ENCODE assay signal across 16 cellular contexts in genomic region chr6:125432968-125433367, GRCh38.
DNase-seq lines count a peak whose midpoint lies in the region; ATAC-seq and TF ChIP-seq lines count a peak whose summit lies in the region.
"Had no signal": no experiment of that assay in that cellular context is flagged by ENCODE, and none has a peak within 500 bp of the region (broad histone marks: within the 10 kb centered on the region; RNA-seq: fewer than 3 reads in every experiment).

No MANE protein-coding gene starts in this region.

- no peaks in the 10 kb centered on the region for H4K20me1 ChIP-seq in Loucy (ENCODE audit: insufficient read depth, low read length, poor library complexity, severe bottlenecking)

- H3K27me3 ChIP-seq in Loucy (ENCODE audit: insufficient read depth, low read length, poor library complexity, severe bottlenecking) (no peaks in the 10 kb centered on the region), endodermal cell (ENCODE audit: control insufficient read depth, insufficient read depth, low read length, poor library complexity, severe bottlenecking) (no peaks in the 10 kb centered on the region), breast epithelium (no peaks in the 10 kb centered on the region), brain microvascular endothelial cell (replicated peaks) (no peaks in the 10 kb centered on the region)
- H3K27me3 ChIP-seq: right atrium auricular region had no signal

- H3K36me3 Mint-ChIP-seq in endodermal cell (ENCODE audit: low read depth) = no peaks in the 10 kb centered on the region
- no peaks in the 10 kb centered on the region for H3K36me3 Mint-ChIP-seq in activated CD4-positive, alpha-beta T cell treated with anti-CD3 and anti-CD28 coated beads, Interleukin-2, amount 10 ng/mL, durations not matched to agents 7 days and 5 days (ENCODE audit: low read depth)
- H3K36me3 Mint-ChIP-seq: stimulated activated effector memory CD8-positive, alpha-beta T cell treated with anti-CD3 and anti-CD28 coated beads, Interleukin-12 subunit alpha, Interleukin-12 subunit beta, amount 100 ng/mL, for 72 hours; type B pancreatic cell had no signal

- H2AFZ ChIP-seq in Loucy (ENCODE audit: low read length) = peak overlapping the region; percentile 51; the same call in 1 of the 2 replicates

- H3K9ac ChIP-seq in Loucy (ENCODE audit: low read depth, low read length, poor library complexity, severe bottlenecking) = no peak overlapping the region
- no peak overlapping the region for H3K9ac ChIP-seq in endodermal cell (ENCODE audit: extremely low read depth, low read length, poor library complexity, severe bottlenecking)

- CTCF ChIA-PET in activated CD4-positive, alpha-beta T cell treated with anti-CD3 and anti-CD28 coated beads, Interleukin-2, amount 10 ng/mL, durations not matched to agents 7 days and 5 days (lab: Charles Lee) = no interaction called here

- H3K27me3 Mint-ChIP-seq in endodermal cell (ENCODE audit: insufficient read depth) = no peaks in the 10 kb centered on the region
- H3K27me3 Mint-ChIP-seq in activated CD4-positive, alpha-beta T cell treated with anti-CD3 and anti-CD28 coated beads, Interleukin-2, amount 10 ng/mL, durations not matched to agents 7 days and 5 days = peaks cover 6% of the 10 kb centered on the region
- H3K27me3 Mint-ChIP-seq: type B pancreatic cell had no signal

- intact Hi-C loops in breast epithelium (cut with DNase I; ENCODE audit: low total_unique reads) = no loop called here

- H3K9me3 ChIP-seq in Loucy (ENCODE audit: insufficient read depth, low read depth, low read length) (no peaks in the 10 kb centered on the region), endodermal cell (ENCODE audit: control insufficient read depth, low read length) (no peaks in the 10 kb centered on the region), breast epithelium (no peaks in the 10 kb centered on the region)
- H3K9me3 ChIP-seq: lower lobe of right lung, right atrium auricular region had no signal

- no peaks in the 10 kb centered on the region for H3K9me3 Mint-ChIP-seq in endodermal cell
- no peaks in the 10 kb centered on the region for H3K9me3 Mint-ChIP-seq in activated CD4-positive, alpha-beta T cell treated with anti-CD3 and anti-CD28 coated beads, Interleukin-2, amount 10 ng/mL, durations not matched to agents 7 days and 5 days

- TF ChIP-seq CTCF in Loucy (conservative IDR thresholded peaks at IDR 0.05; ENCODE audit: low read length) = no peak
- no peak for TF ChIP-seq CTCF in endodermal cell (conservative IDR thresholded peaks at IDR 0.05)
- no peak for TF ChIP-seq CTCF in breast epithelium (IDR thresholded peaks at IDR 0.05)
- no peak for TF ChIP-seq CTCF in brain microvascular endothelial cell (IDR thresholded peaks at IDR 0.05; ENCODE audit: low read depth, low read length, missing control alignments)

- in situ Hi-C loops in brain microvascular endothelial cell (cut with HindIII; ENCODE audit: low pct_ligation_motif_present, low sequenced_read_pairs) = no loop called here

- H3F3A ChIP-seq in Loucy (ENCODE audit: low read depth) = peaks cover 7% of the 10 kb centered on the region; the same call in 1 of the 2 replicates

- peaks cover 38% of the 10 kb centered on the region for H3K4me1 ChIP-seq in Loucy (ENCODE audit: insufficient read depth, low read length, poor library complexity, severe bottlenecking)
- H3K4me1 ChIP-seq in endodermal cell (ENCODE audit: control insufficient read depth, insufficient read depth, low read length) = peaks cover 3% of the 10 kb centered on the region
- no peaks in the 10 kb centered on the region for H3K4me1 ChIP-seq in breast epithelium
- H3K4me1 ChIP-seq: lower lobe of right lung, right atrium auricular region had no signal

- POLR2A ChIA-PET in activated CD4-positive, alpha-beta T cell treated with anti-CD3 and anti-CD28 coated beads, Interleukin-2, amount 10 ng/mL, durations not matched to agents 7 days and 5 days (lab: Charles Lee) = no interaction called here

- peak; percentile 58 for ATAC-seq in GM18502 (IDR thresholded peaks at IDR 0.05; ENCODE audit: poor library complexity, unreplicated experiment)
- ATAC-seq in GM21526 (IDR thresholded peaks at IDR 0.05; ENCODE audit: low FRiP score, unreplicated experiment) = peak; percentile 71
- ATAC-seq: lower lobe of right lung; stimulated activated effector memory CD8-positive, alpha-beta T cell treated with anti-CD3 and anti-CD28 coated beads, Interleukin-12 subunit alpha, Interleukin-12 subunit beta, amount 100 ng/mL, for 72 hours had no signal

- H3K27ac ChIP-seq in endodermal cell (ENCODE audit: low read depth, low read length) (no peak overlapping the region), breast epithelium (no peak overlapping the region), brain microvascular endothelial cell (no peak overlapping the region)
- H3K27ac ChIP-seq: lower lobe of right lung, right atrium auricular region had no signal

- 82 to 93% methylated on average over 2 to 3 of the region's 5 CpGs for WGBS in endodermal cell (ENCODE audit: insufficient coverage in 1 of 2, insufficient read length in 1 of 2), 2 experiments

- TF ChIP-seq POLR2A in breast epithelium (IDR thresholded peaks at IDR 0.05) = no peak

- no peaks in the 10 kb centered on the region for H3K79me2 ChIP-seq in Loucy (ENCODE audit: insufficient read depth, low read length)

- H3K36me3 ChIP-seq in Loucy (ENCODE audit: insufficient read depth, low read length) (no peaks in the 10 kb centered on the region), endodermal cell (ENCODE audit: control insufficient read depth, insufficient read depth, low read length) (no peaks in the 10 kb centered on the region), breast epithelium (no peaks in the 10 kb centered on the region), brain microvascular endothelial cell (replicated peaks) (no peaks in the 10 kb centered on the region)
- H3K36me3 ChIP-seq: lower lobe of right lung, right atrium auricular region had no signal

- no peak overlapping the region for H3K27ac Mint-ChIP-seq in endodermal cell
- H3K27ac Mint-ChIP-seq in activated CD4-positive, alpha-beta T cell treated with anti-CD3 and anti-CD28 coated beads, Interleukin-2, amount 10 ng/mL, durations not matched to agents 7 days and 5 days = no peak overlapping the region
- H3K27ac Mint-ChIP-seq: stimulated activated effector memory CD8-positive, alpha-beta T cell treated with anti-CD3 and anti-CD28 coated beads, Interleukin-12 subunit alpha, Interleukin-12 subunit beta, amount 100 ng/mL, for 72 hours; type B pancreatic cell had no signal

- DNase-seq in endodermal cell (no peak), breast epithelium (ENCODE audit: low spot score in 2 of 2) (no peak), brain microvascular endothelial cell (no peak), NCI-H1436 treated with DMSO at 0.1 percent for 48 hours (lab: John Stamatoyannopoulos, UW) (no peak)
- DNase-seq in activated CD4-positive, alpha-beta T cell treated with anti-CD3 and anti-CD28 coated beads, Interleukin-2, amount 10 ng/mL, durations not matched to agents 7 days and 5 days = no peak
- DNase-seq: activated CD4-positive, alpha-beta T cell treated with anti-CD3 and anti-CD28 coated beads, Interleukin-2, amount 50 U/mL, for 1 hour; activated gamma-delta T cell treated with Interleukin-2 at 50 U/mL for 16 hours; Karpas-422; lower lobe of right lung; NCI-H1417 treated with DMSO at 0.1 percent for 48 hours had no signal

- peaks cover 28% of the 10 kb centered on the region for H3K4me1 Mint-ChIP-seq in endodermal cell
- H3K4me1 Mint-ChIP-seq in activated CD4-positive, alpha-beta T cell treated with anti-CD3 and anti-CD28 coated beads, Interleukin-2, amount 10 ng/mL, durations not matched to agents 7 days and 5 days = no peaks in the 10 kb centered on the region
- H3K4me1 Mint-ChIP-seq: stimulated activated effector memory CD8-positive, alpha-beta T cell treated with anti-CD3 and anti-CD28 coated beads, Interleukin-12 subunit alpha, Interleukin-12 subunit beta, amount 100 ng/mL, for 72 hours had no signal

- H3K9me2 ChIP-seq in Loucy (replicated peaks; ENCODE audit: low read depth, low read length) = no peaks in the 10 kb centered on the region

- no peak overlapping the region for H3K4me3 Mint-ChIP-seq in endodermal cell
- no peak overlapping the region for H3K4me3 Mint-ChIP-seq in activated CD4-positive, alpha-beta T cell treated with anti-CD3 and anti-CD28 coated beads, Interleukin-2, amount 10 ng/mL, durations not matched to agents 7 days and 5 days
- H3K4me3 Mint-ChIP-seq: stimulated activated effector memory CD8-positive, alpha-beta T cell treated with anti-CD3 and anti-CD28 coated beads, Interleukin-12 subunit alpha, Interleukin-12 subunit beta, amount 100 ng/mL, for 72 hours; type B pancreatic cell had no signal

- H3K4me3 ChIP-seq in Loucy (ENCODE audit: low read length, poor library complexity, severe bottlenecking) (no peak overlapping the region), endodermal cell (ENCODE audit: low read length) (peak overlapping the region; percentile 36), breast epithelium (no peak overlapping the region), brain microvascular endothelial cell (ENCODE audit: low read depth, low read length) (no peak overlapping the region)
- H3K4me3 ChIP-seq: lower lobe of right lung, right atrium auricular region had no signal

- H3K4me2 ChIP-seq in Loucy (ENCODE audit: low read depth, low read length, poor library complexity, severe bottlenecking) = no peak overlapping the region
